Comparison of ENCODE assay signal across 34 cellular contexts in genomic region chrX:74132265-74132664, GRCh38.
"Had no signal": no experiment of that assay in that cellular context is flagged by ENCODE, and none has a peak within 500 bp of the region (broad histone marks: within the 10 kb centered on the region; RNA-seq: fewer than 3 reads in every experiment).

No MANE protein-coding gene starts in this region.

- H3K4me1 Mint-ChIP-seq: activated CD4-positive, alpha-beta T cell treated with anti-CD3 and anti-CD28 coated beads, Interleukin-2, amount 10 ng/mL, durations not matched to agents 24 days and 14 days; activated naive CD8-positive, alpha-beta T cell treated with anti-CD3 and anti-CD28 coated beads for 36 hours; activated T-helper 17 cell treated with anti-CD3 and anti-CD28 coated beads, Interleukin-2, amount 50 U/mL, for 72 hours had no signal

- H3K27me3 ChIP-seq: brain microvascular endothelial cell had no signal

- ATAC-seq: activated CD8-positive, alpha-beta T cell treated with anti-CD3 and anti-CD28 coated beads for 36 hours; activated T-cell treated with anti-CD3 and anti-CD28 coated beads, Interleukin-2, amount 50 U/mL, for 72 hours; activated T-helper 17 cell treated with anti-CD3 and anti-CD28 coated beads, Interleukin-2, amount 50 U/mL, for 72 hours; PC-3 had no signal

- H3K27ac ChIP-seq: brain microvascular endothelial cell, RWPE1, VCaP had no signal

- H3K4me3 Mint-ChIP-seq: activated CD4-positive, alpha-beta T cell treated with anti-CD3 and anti-CD28 coated beads, Interleukin-2, amount 10 ng/mL, durations not matched to agents 24 days and 14 days; activated CD8-positive, alpha-beta T cell treated with anti-CD3 and anti-CD28 coated beads for 36 hours; activated naive CD8-positive, alpha-beta T cell treated with anti-CD3 and anti-CD28 coated beads for 36 hours; activated T-cell treated with anti-CD3 and anti-CD28 coated beads, Interleukin-2, amount 50 U/mL, for 72 hours; activated T-helper 17 cell treated with anti-CD3 and anti-CD28 coated beads, Interleukin-2, amount 50 U/mL, for 72 hours had no signal

- H3K9me3 Mint-ChIP-seq: activated CD4-positive, alpha-beta T cell treated with anti-CD3 and anti-CD28 coated beads, Interleukin-2, amount 10 ng/mL, durations not matched to agents 24 days and 14 days; activated CD8-positive, alpha-beta T cell treated with anti-CD3 and anti-CD28 coated beads for 36 hours; activated naive CD8-positive, alpha-beta T cell treated with anti-CD3 and anti-CD28 coated beads for 36 hours; activated T-cell treated with anti-CD3 and anti-CD28 coated beads, Interleukin-2, amount 50 U/mL, for 72 hours; activated T-helper 17 cell treated with anti-CD3 and anti-CD28 coated beads, Interleukin-2, amount 50 U/mL, for 72 hours had no signal

- FAIRE-seq: RCC 7860 had no signal

- H3K36me3 ChIP-seq: brain microvascular endothelial cell had no signal

- H3K36me3 Mint-ChIP-seq: activated naive CD8-positive, alpha-beta T cell treated with anti-CD3 and anti-CD28 coated beads for 36 hours had no signal

- DNase-seq: activated CD4-positive, alpha-beta T cell treated with anti-CD3 and anti-CD28 coated beads, Interleukin-2, amount 10 ng/mL, durations not matched to agents 24 days and 14 days; activated CD4-positive, alpha-beta T cell treated with anti-CD3 and anti-CD28 coated beads, Interleukin-2, amount 50 U/mL, for 4 hours; activated CD8-positive, alpha-beta T cell treated with anti-CD3 and anti-CD28 coated beads for 36 hours; activated effector memory CD4-positive, alpha-beta T cell treated with anti-CD3 and anti-CD28 coated beads, Interleukin-2, amount 50 U/mL, for 16 hours; activated naive CD4-positive, alpha-beta T cell; activated naive CD4-positive, alpha-beta T cell treated with anti-CD3 and anti-CD28 coated beads, Interleukin-2, amount 50 U/mL, for 16 hours; activated naive CD8-positive, alpha-beta T cell treated with anti-CD3 and anti-CD28 coated beads for 36 hours; activated T-cell treated with anti-CD3 and anti-CD28 coated beads, Interleukin-2, amount 50 U/mL, for 1 hour; activated T-cell treated with anti-CD3 and anti-CD28 coated beads, Interleukin-2, amount 50 U/mL, for 72 hours; amniotic stem cell; aorta; brain microvascular endothelial cell; central memory CD4-positive, alpha-beta T cell; MM.1S; MV-4-11; NCI-H1092 treated with DMSO at 0.1 percent for 48 hours; NCI-H1417; NCI-H146; NCI-H187; NCI-H2029 treated with DMSO at 0.1 percent for 48 hours; NCI-H2107; NCI-H2171; NCI-H510A; NCI-H748 treated with DMSO at 0.1 percent for 48 hours; NK-92 treated with Interleukin-12 subunit alpha and Interleukin-12 subunit beta, amount 100 ng/mL, for 24 hours; PC-3; SW 1271; T-helper 1 cell; T-helper 2 cell; T-helper 9 cell had no signal

- H3K27me3 Mint-ChIP-seq: activated CD4-positive, alpha-beta T cell treated with anti-CD3 and anti-CD28 coated beads, Interleukin-2, amount 10 ng/mL, durations not matched to agents 24 days and 14 days; activated CD8-positive, alpha-beta T cell treated with anti-CD3 and anti-CD28 coated beads for 36 hours; activated naive CD8-positive, alpha-beta T cell treated with anti-CD3 and anti-CD28 coated beads for 36 hours; activated T-helper 17 cell treated with anti-CD3 and anti-CD28 coated beads, Interleukin-2, amount 50 U/mL, for 72 hours had no signal

- H3K27ac Mint-ChIP-seq: activated CD4-positive, alpha-beta T cell treated with anti-CD3 and anti-CD28 coated beads, Interleukin-2, amount 10 ng/mL, durations not matched to agents 24 days and 14 days; activated CD8-positive, alpha-beta T cell treated with anti-CD3 and anti-CD28 coated beads for 36 hours; activated naive CD8-positive, alpha-beta T cell treated with anti-CD3 and anti-CD28 coated beads for 36 hours; activated T-cell treated with anti-CD3 and anti-CD28 coated beads, Interleukin-2, amount 50 U/mL, for 72 hours; activated T-helper 17 cell treated with anti-CD3 and anti-CD28 coated beads, Interleukin-2, amount 50 U/mL, for 72 hours had no signal
